24 cellular contexts compared by ENCODE assay signal in genomic region chr3:13220991-13221390, GRCh38.
"Had no signal": no experiment of that assay in that cellular context is flagged by ENCODE, and none has a peak within 500 bp of the region (broad histone marks: within the 10 kb centered on the region; RNA-seq: fewer than 3 reads in every experiment).

No MANE protein-coding gene starts in this region.

- FAIRE-seq: kidney had no signal

- H3K36me3 ChIP-seq: esophagus muscularis mucosa, gastrocnemius medialis, left ventricle myocardium inferior, spleen, stomach, thoracic aorta, transverse colon had no signal

- H3K27ac ChIP-seq: epithelial cell of prostate, esophagus muscularis mucosa, gastrocnemius medialis, left ventricle myocardium inferior, psoas muscle, spleen, stomach, thoracic aorta, transverse colon had no signal

- DNase-seq: effector memory CD4-positive, alpha-beta T cell; gastrocnemius medialis; immature natural killer cell; left cardiac atrium; left ventricle myocardium inferior; mesenchymal stem cell; midbrain; psoas muscle; retina; spleen; stimulated activated CD4-positive, alpha-beta T cell treated with anti-CD3 and anti-CD28 coated beads, Interleukin-15, amount 100 ng/mL, for 24 hours; stimulated activated CD4-positive, alpha-beta T cell treated with anti-CD3 and anti-CD28 coated beads, Interleukin-1b, Interleukin-23, amount 100 ng/mL, for 48 hours; stimulated activated CD4-positive, alpha-beta T cell treated with anti-CD3 and anti-CD28 coated beads, Interleukin-4, amount 100 ng/mL, for 24 hours; stomach; substantia nigra; transverse colon had no signal

- H3K27ac Mint-ChIP-seq: immature natural killer cell; natural killer cell treated with Interleukin-12 subunit alpha and Interleukin-12 subunit beta and Interleukin-15 and Interleukin-18, amount 100 ng/mL, for 72 hours; stimulated activated memory B cell treated with anti-CD40 and anti-IgM and Interleukin-4, amounts not matched to agents 10 μg/mL and 1 μg/mL and 100 μg/mL, for 72 hours had no signal

- H3K9me3 Mint-ChIP-seq: immature natural killer cell; natural killer cell treated with Interleukin-12 subunit alpha and Interleukin-12 subunit beta and Interleukin-15 and Interleukin-18, amount 100 ng/mL, for 72 hours; stimulated activated memory B cell treated with anti-CD40 and anti-IgM and Interleukin-4, amounts not matched to agents 10 μg/mL and 1 μg/mL and 100 μg/mL, for 72 hours had no signal

- H3K4me1 Mint-ChIP-seq: immature natural killer cell; stimulated activated memory B cell treated with anti-CD40 and anti-IgM and Interleukin-4, amounts not matched to agents 10 μg/mL and 1 μg/mL and 100 μg/mL, for 72 hours had no signal

- H3K9me3 ChIP-seq: esophagus muscularis mucosa, gastrocnemius medialis, left ventricle myocardium inferior, psoas muscle, spleen, stomach, thoracic aorta, transverse colon had no signal

- H3K4me1 ChIP-seq: psoas muscle, stomach, transverse colon had no signal

- H3K4me3 Mint-ChIP-seq: immature natural killer cell; natural killer cell treated with Interleukin-12 subunit alpha and Interleukin-12 subunit beta and Interleukin-15 and Interleukin-18, amount 100 ng/mL, for 72 hours; stimulated activated memory B cell treated with anti-CD40 and anti-IgM and Interleukin-4, amounts not matched to agents 10 μg/mL and 1 μg/mL and 100 μg/mL, for 72 hours had no signal

- H3K27me3 ChIP-seq: gastrocnemius medialis, transverse colon had no signal

- H3K4me3 ChIP-seq: esophagus muscularis mucosa, gastrocnemius medialis, left ventricle myocardium inferior, lung, psoas muscle, spleen, stomach, thoracic aorta, transverse colon had no signal

- H3K36me3 Mint-ChIP-seq: immature natural killer cell; natural killer cell treated with Interleukin-12 subunit alpha and Interleukin-12 subunit beta and Interleukin-15 and Interleukin-18, amount 100 ng/mL, for 72 hours; stimulated activated memory B cell treated with anti-CD40 and anti-IgM and Interleukin-4, amounts not matched to agents 10 μg/mL and 1 μg/mL and 100 μg/mL, for 72 hours had no signal

- ATAC-seq: gastrocnemius medialis; natural killer cell treated with Interleukin-12 subunit alpha and Interleukin-12 subunit beta and Interleukin-15 and Interleukin-18, amount 100 ng/mL, for 72 hours; sciatic nerve had no signal
